ENCODE assay signal across 8 cellular contexts in the genomic region with DNA sequence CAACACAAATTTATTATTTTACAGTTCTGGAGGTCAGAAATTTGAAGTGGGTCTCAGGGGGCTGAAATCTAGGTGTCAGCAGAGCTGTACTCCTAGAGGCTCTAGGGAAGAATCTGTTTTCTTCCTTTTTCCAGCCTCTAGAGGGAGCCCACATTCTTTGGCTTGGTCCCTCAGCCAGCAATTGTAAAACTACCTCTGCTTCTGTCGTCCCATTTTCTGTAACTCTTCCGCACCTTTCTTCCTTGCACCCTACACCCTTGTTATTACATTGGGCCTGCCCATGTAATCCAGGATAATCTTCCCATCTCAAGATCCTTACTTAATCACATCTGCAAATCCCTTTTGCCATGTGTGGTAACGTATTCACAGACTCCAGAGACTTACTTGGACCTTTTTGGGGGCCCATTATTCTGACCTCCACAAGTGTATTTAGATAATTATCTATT. TPM values are rescaled to one million over a fixed set of nuclear protein-coding genes. Genes with fewer than 3 reads are reported as not detected.
DNase-seq lines count a peak whose midpoint lies in the region; ATAC-seq and TF ChIP-seq lines count a peak whose summit lies in the region.

No MANE protein-coding gene starts in this region.

- H3F3A ChIP-seq in neural progenitor cell (ENCODE audit: low read depth) = no peaks in the 10 kb centered on the region

- no peak overlapping the region for H3K4me3 ChIP-seq in CD8-positive, alpha-beta memory T cell (ENCODE audit: low read length)
- H3K4me3 ChIP-seq in fibroblast of the aortic adventitia (ENCODE audit: low read depth, low read length) = no peak overlapping the region
- H3K4me3 ChIP-seq in neural progenitor cell = no peak overlapping the region

- H4K20me1 ChIP-seq in neural progenitor cell (ENCODE audit: low read depth) = no peaks in the 10 kb centered on the region

- no peaks in the 10 kb centered on the region for H3K4me1 ChIP-seq in CD8-positive, alpha-beta memory T cell (ENCODE audit: insufficient read depth, low read length)
- H3K4me1 ChIP-seq in neural progenitor cell = peaks cover 7% of the 10 kb centered on the region

- no peak overlapping the region for H3K9ac ChIP-seq in neural progenitor cell

- H3K27me3 ChIP-seq in CD8-positive, alpha-beta memory T cell (ENCODE audit: insufficient read depth, low read length, poor library complexity, severe bottlenecking) = no peaks in the 10 kb centered on the region
- H3K27me3 ChIP-seq in neural progenitor cell = peaks cover 26% of the 10 kb centered on the region

- CTCF ChIA-PET in CD8-positive, alpha-beta memory T cell (lab: Charles Lee) = interaction anchor here (0.9 to 11.7 kb wide), 13 partner anchors 10 to 79 kb away, joined by 3 to 153 read pairs (median 3); no protein-coding TSS in a partner anchor
- CTCF ChIA-PET in activated CD4-positive, alpha-beta memory T cell treated with anti-CD3 and anti-CD28 coated beads, Interleukin-2, amount 10 ng/mL, durations not matched to agents 7 days and 5 days (lab: Charles Lee) = interaction anchor here (0.7 to 13.1 kb wide), 23 partner anchors 9 to 115 kb away, joined by 3 to 181 read pairs (median 6); no protein-coding TSS in a partner anchor

- ATAC-seq in HG03565 (IDR thresholded peaks at IDR 0.05; ENCODE audit: unreplicated experiment) (peak; percentile 40), HG02981 (IDR thresholded peaks at IDR 0.05; ENCODE audit: unreplicated experiment) (no peak), HG02884 (IDR thresholded peaks at IDR 0.05; ENCODE audit: unreplicated experiment) (no peak)

- H3K4me2 ChIP-seq in neural progenitor cell = no peak overlapping the region

- peak in 4 of 5 donors; percentile 27 to 66 (median 57) for DNase-seq in CD8-positive, alpha-beta memory T cell
- DNase-seq in NCI-H82 (lab: John Stamatoyannopoulos, UW) (peak; percentile 98), fibroblast of the aortic adventitia (ENCODE audit: low read depth) (peak; percentile 78), neural progenitor cell (ENCODE audit: low spot score) (peak; percentile 72)
- peak; percentile 48 for DNase-seq in activated CD4-positive, alpha-beta memory T cell treated with anti-CD3 and anti-CD28 coated beads, Interleukin-2, amount 10 ng/mL, durations not matched to agents 7 days and 5 days

- no peaks in the 10 kb centered on the region for H3K9me3 Mint-ChIP-seq in CD8-positive, alpha-beta memory T cell
- no peaks in the 10 kb centered on the region for H3K9me3 Mint-ChIP-seq in activated CD4-positive, alpha-beta memory T cell treated with anti-CD3 and anti-CD28 coated beads, Interleukin-2, amount 10 ng/mL, durations not matched to agents 7 days and 5 days
- H3K9me3 Mint-ChIP-seq in neural progenitor cell = peaks cover 5% of the 10 kb centered on the region

- H3K36me3 Mint-ChIP-seq in CD8-positive, alpha-beta memory T cell = no peaks in the 10 kb centered on the region
- no peaks in the 10 kb centered on the region for H3K36me3 Mint-ChIP-seq in activated CD4-positive, alpha-beta memory T cell treated with anti-CD3 and anti-CD28 coated beads, Interleukin-2, amount 10 ng/mL, durations not matched to agents 7 days and 5 days (ENCODE audit: low read depth)
- no peaks in the 10 kb centered on the region for H3K36me3 Mint-ChIP-seq in neural progenitor cell

- peaks cover 2 to 6% (median 3%) of the 10 kb centered on the region in 3 donors for H3K4me1 Mint-ChIP-seq in CD8-positive, alpha-beta memory T cell
- peaks cover 2% of the 10 kb centered on the region for H3K4me1 Mint-ChIP-seq in activated CD4-positive, alpha-beta memory T cell treated with anti-CD3 and anti-CD28 coated beads, Interleukin-2, amount 10 ng/mL, durations not matched to agents 7 days and 5 days
- H3K4me1 Mint-ChIP-seq in neural progenitor cell = peaks cover 26% of the 10 kb centered on the region

- POLR2A ChIA-PET in CD8-positive, alpha-beta memory T cell (lab: Charles Lee) = no interaction called here
- POLR2A ChIA-PET in activated CD4-positive, alpha-beta memory T cell treated with anti-CD3 and anti-CD28 coated beads, Interleukin-2, amount 10 ng/mL, durations not matched to agents 7 days and 5 days (lab: Charles Lee) = interaction anchor here (1.3 to 1.6 kb wide), 2 partner anchors 34 to 56 kb away, joined by 3 to 4 read pairs; no protein-coding TSS in a partner anchor

- no peaks in the 10 kb centered on the region for H3K36me3 ChIP-seq in CD8-positive, alpha-beta memory T cell (ENCODE audit: insufficient read depth, low read length)
- no peaks in the 10 kb centered on the region for H3K36me3 ChIP-seq in neural progenitor cell

- no peaks in the 10 kb centered on the region for H3K79me2 ChIP-seq in neural progenitor cell (ENCODE audit: low read depth)

- no peaks in the 10 kb centered on the region for H3K9me3 ChIP-seq in CD8-positive, alpha-beta memory T cell (ENCODE audit: low read length)
- no peaks in the 10 kb centered on the region for H3K9me3 ChIP-seq in neural progenitor cell (ENCODE audit: low read depth)

- H3K27me3 Mint-ChIP-seq in CD8-positive, alpha-beta memory T cell = peaks cover 4 to 5% of the 10 kb centered on the region in 2 donors
- peaks cover 8% of the 10 kb centered on the region for H3K27me3 Mint-ChIP-seq in activated CD4-positive, alpha-beta memory T cell treated with anti-CD3 and anti-CD28 coated beads, Interleukin-2, amount 10 ng/mL, durations not matched to agents 7 days and 5 days
- H3K27me3 Mint-ChIP-seq in neural progenitor cell (ENCODE audit: insufficient read depth, low read depth) = no peaks in the 10 kb centered on the region

- H3K4me3 Mint-ChIP-seq in CD8-positive, alpha-beta memory T cell = peak overlapping the region in 1 of 7 donors; percentile 23
- no peak overlapping the region for H3K4me3 Mint-ChIP-seq in activated CD4-positive, alpha-beta memory T cell treated with anti-CD3 and anti-CD28 coated beads, Interleukin-2, amount 10 ng/mL, durations not matched to agents 7 days and 5 days
- no peak overlapping the region for H3K4me3 Mint-ChIP-seq in neural progenitor cell

- TF ChIP-seq CTCF in fibroblast of the aortic adventitia (IDR thresholded peaks at IDR 0.05; ENCODE audit: insufficient read depth, low read length) (peak; percentile 91), neural progenitor cell (IDR thresholded peaks at IDR 0.05) (peak; percentile 79)

- no peak overlapping the region for H2AFZ ChIP-seq in neural progenitor cell (replicated peaks)

- no peak overlapping the region for H3K27ac ChIP-seq in CD8-positive, alpha-beta memory T cell (ENCODE audit: low read depth, low read length)
- no peak overlapping the region for H3K27ac ChIP-seq in neural progenitor cell

- peak overlapping the region in 2 of 8 donors; percentile 20 to 72 for H3K27ac Mint-ChIP-seq in CD8-positive, alpha-beta memory T cell
- H3K27ac Mint-ChIP-seq in activated CD4-positive, alpha-beta memory T cell treated with anti-CD3 and anti-CD28 coated beads, Interleukin-2, amount 10 ng/mL, durations not matched to agents 7 days and 5 days = no peak overlapping the region
- no peak overlapping the region for H3K27ac Mint-ChIP-seq in neural progenitor cell

RNA-seq across cellular contexts. Expression of a gene that starts 24.8 kb away (rescaled TPM):
- 10 to 100 TPM; 31.4 to 31.7 TPM for total RNA-seq in CD8-positive, alpha-beta memory T cell
- polyA plus RNA-seq in CD8-positive, alpha-beta memory T cell = 77.0 TPM
- 10 to 100 TPM; 26.3 to 28.6 TPM for total RNA-seq in activated CD4-positive, alpha-beta memory T cell treated with anti-CD3 and anti-CD28 coated beads, Interleukin-2, amount 10 ng/mL, durations not matched to agents 7 days and 5 days
- total RNA-seq in fibroblast of the aortic adventitia (ENCODE audit: low replicate concordance) = 6.3 and 18.3 TPM in 2 replicates
- total RNA-seq in neural progenitor cell (ENCODE audit: low replicate concordance) = 12.4 and 14.1 TPM in 2 replicates

RNA-seq across cellular contexts. Expression of a gene that starts 59.6 kb away (rescaled TPM):
- 100 to 1,000 TPM; 263 to 279 TPM for total RNA-seq in CD8-positive, alpha-beta memory T cell
- 1,167 TPM for polyA plus RNA-seq in CD8-positive, alpha-beta memory T cell
- total RNA-seq in activated CD4-positive, alpha-beta memory T cell treated with anti-CD3 and anti-CD28 coated beads, Interleukin-2, amount 10 ng/mL, durations not matched to agents 7 days and 5 days = 100 to 1,000 TPM; 631 to 641 TPM
- total RNA-seq in fibroblast of the aortic adventitia (ENCODE audit: low replicate concordance) (271 and 340 TPM in 2 replicates), neural progenitor cell (ENCODE audit: low replicate concordance) (0.54 and 1.1 TPM in 2 replicates)

Comparison
In these comparisons a context has a peak if more than half of its experiments do, and no peak if none do; other contexts are left out.
1. DNase-seq: peak in every context shown above with its lines; median percentile 98 in NCI-H82; 78 in fibroblast of the aortic adventitia; 72 in neural progenitor cell; 57 in CD8-positive, alpha-beta memory T cell; 48 in activated CD4-positive, alpha-beta memory T cell treated with anti-CD3 and anti-CD28 coated beads, Interleukin-2, amount 10 ng/mL, durations not matched to agents 7 days and 5 days.
2. RNA of a gene that starts 59.6 kb away (total RNA-seq): 631 to 641 TPM in activated CD4-positive, alpha-beta memory T cell treated with anti-CD3 and anti-CD28 coated beads, Interleukin-2, amount 10 ng/mL, durations not matched to agents 7 days and 5 days, 271 to 340 TPM in fibroblast of the aortic adventitia and 263 to 279 TPM in CD8-positive, alpha-beta memory T cell; 0.54 to 1.1 TPM in neural progenitor cell; every median in the first group is over 100 times any median in the second.